ENCODE assay signal across 12 cellular contexts in genomic region chr13:97429681-97430081, GRCh38. TPM values are rescaled to one million over a fixed set of nuclear protein-coding genes. Genes with fewer than 3 reads are reported as not detected.
DNase-seq lines count a peak whose midpoint lies in the region; ATAC-seq, FAIRE-seq and TF ChIP-seq lines count a peak whose summit lies in the region.
"Had no signal": no experiment of that assay in that cellular context is flagged by ENCODE, and none has a peak within 500 bp of the region (broad histone marks: within the 10 kb centered on the region; RNA-seq: fewer than 3 reads in every experiment).

No MANE protein-coding gene starts in this region.

- no peak for ATAC-seq in GM18498 (IDR thresholded peaks at IDR 0.05; ENCODE audit: unreplicated experiment)

- no peak for FAIRE-seq in small intestine (lab: Jason Lieb, UNC)
- FAIRE-seq: islet of Langerhans had no signal

- no peaks in the 10 kb centered on the region for H3K27me3 ChIP-seq in small intestine (ENCODE audit: control insufficient read depth in 2 of 2, insufficient read depth in 2 of 2, low read length in 2 of 2)
- H3K27me3 ChIP-seq: cardiac muscle cell had no signal

- H3K4me1 ChIP-seq in small intestine (ENCODE audit: control insufficient read depth in 2 of 2, insufficient read depth in 1 of 2, low read depth in 1 of 2, low read length in 1 of 2): no peaks in the 10 kb centered on the region

- no peaks in the 10 kb centered on the region for H3K36me3 ChIP-seq in small intestine (ENCODE audit: control insufficient read depth in 2 of 2, insufficient read depth in 2 of 2, low read length in 2 of 2)
- H3K36me3 ChIP-seq: cardiac muscle cell had no signal

- TF ChIP-seq CTCF in fibroblast of the aortic adventitia (IDR thresholded peaks at IDR 0.05; ENCODE audit: insufficient read depth, low read length): no peak

- H3K27ac ChIP-seq in small intestine (ENCODE audit: low read depth in 1 of 2, low read length in 1 of 2): peak overlapping the region in 1 of 2 donors; percentile 40
- H3K27ac ChIP-seq: cardiac muscle cell, RWPE1 had no signal

- H3K4me3 ChIP-seq in fibroblast of the aortic adventitia (ENCODE audit: low read depth, low read length) (no peak overlapping the region), skeletal muscle cell (ENCODE audit: low read depth, low read length) (peak overlapping the region; percentile 29), small intestine (ENCODE audit: low read depth in 1 of 2, low read length in 2 of 2) (no peak overlapping the region)
- H3K4me3 ChIP-seq: cardiac muscle cell had no signal

- peak; percentile 42 for DNase-seq in GM04503 (ENCODE audit: low read depth)
- peak; percentile 83 to 89 for DNase-seq in SHP77 (lab: John Stamatoyannopoulos, UW)
- peak; percentile 45 for DNase-seq in fibroblast of the aortic adventitia (ENCODE audit: low read depth)
- DNase-seq in skeletal muscle cell (ENCODE audit: low read depth): peak; percentile 59
- DNase-seq in small intestine: no peak
- DNase-seq in NCI-H1436 (lab: John Stamatoyannopoulos, UW): no peak
- no peak for DNase-seq in NCI-H1048 (lab: John Stamatoyannopoulos, UW)
- DNase-seq: GF-D8 had no signal

- 65 to 84% (median 77%) methylated on average over 6 of the region's 6 CpGs for WGBS in small intestine, 3 donors

- no peaks in the 10 kb centered on the region for H3K9me3 ChIP-seq in small intestine (ENCODE audit: control insufficient read depth, low read depth)

RNA-seq across cellular contexts. Expression of gene RAP2A, which starts 4.3 kb away (rescaled TPM):
- total RNA-seq in fibroblast of the aortic adventitia (ENCODE audit: low replicate concordance): 18.3 and 29.0 TPM in 2 replicates
- polyA plus RNA-seq in small intestine: 1 to 10 TPM; 6.2 to 8.7 (median 8.2) TPM

Comparison
In these comparisons a context has a peak if more than half of its experiments do, and no peak if none do; other contexts are left out.
1. DNase-seq: peak in GM04503 (single experiment), SHP77 (2 of 2), fibroblast of the aortic adventitia (single experiment) and skeletal muscle cell (single experiment); none in small intestine (single experiment), NCI-H1436 (single experiment) and NCI-H1048 (single experiment).